ENCODE assay signal across 8 cellular contexts in genomic region chr1:23673086-23673813, GRCh38. TPM values are rescaled to one million over a fixed set of nuclear protein-coding genes. Genes with fewer than 3 reads are reported as not detected.
A peak's percentile ranks its signal among the peaks of the same experiment; 100 is the strongest.
DNase-seq lines count a peak whose midpoint lies in the region; ATAC-seq and TF ChIP-seq lines count a peak whose summit lies in the region.

No MANE protein-coding gene starts in this region.

- no peak for TF ChIP-seq POLR2A in testis (IDR thresholded peaks at IDR 0.05)

- H4K20me1 ChIP-seq in SK-N-SH (ENCODE audit: insufficient read depth) = no peaks in the 10 kb centered on the region

- no peaks in the 10 kb centered on the region for H3K9me2 ChIP-seq in SK-N-SH

- H3K4me1 ChIP-seq in heart right ventricle (no peaks in the 10 kb centered on the region), right atrium auricular region (no peaks in the 10 kb centered on the region), SK-N-SH (ENCODE audit: control insufficient read depth in 1 of 2, insufficient read depth in 2 of 2, low read depth in 1 of 2, low read length in 1 of 2) (no peaks in the 10 kb centered on the region), testis (no peaks in the 10 kb centered on the region)

- H3K27me3 ChIP-seq in heart right ventricle = peaks cover 0 to 3% (median 0%) of the 10 kb centered on the region in 7 donors
- H3K27me3 ChIP-seq in right atrium auricular region = no peaks in the 10 kb centered on the region
- no peaks in the 10 kb centered on the region; the same call in none of the 2 replicates for H3K27me3 ChIP-seq in SK-N-SH (ENCODE audit: insufficient read depth)
- H3K27me3 ChIP-seq in testis = no peaks in the 10 kb centered on the region

- DNase-seq in heart right ventricle (peak; percentile 27 to 29), right atrium auricular region (ENCODE audit: low spot score) (no peak), SK-N-SH (no peak), fibroblast of mammary gland (ENCODE audit: low read depth) (peak; percentile 88), testis (peak; percentile 42), T-helper 9 cell (no peak), NCI-H1436 treated with DMSO at 0.1 percent for 48 hours (lab: John Stamatoyannopoulos, UW) (no peak), osteocyte (ENCODE audit: extremely low spot score, unreplicated experiment) (no peak)

- H3K9me3 ChIP-seq in heart right ventricle (no peaks in the 10 kb centered on the region), right atrium auricular region (no peaks in the 10 kb centered on the region), SK-N-SH (no peaks in the 10 kb centered on the region), testis (no peaks in the 10 kb centered on the region)

- intact Hi-C loops in heart right ventricle (cut with DNase I) (no loop called here), testis (cut with DNase I; ENCODE audit: low total_unique reads) (no loop called here)

- H3K4me3 Mint-ChIP-seq in osteocyte (ENCODE audit: unreplicated experiment) = no peak overlapping the region

- no peaks in the 10 kb centered on the region for H3F3A ChIP-seq in SK-N-SH (replicated peaks; ENCODE audit: insufficient read depth)

- H3K36me3 ChIP-seq in heart right ventricle = no peaks in the 10 kb centered on the region
- H3K36me3 ChIP-seq in right atrium auricular region = no peaks in the 10 kb centered on the region
- no peaks in the 10 kb centered on the region for H3K36me3 ChIP-seq in SK-N-SH (replicated peaks in 1 of 2; ENCODE audit: control insufficient read depth in 1 of 2, insufficient read depth in 2 of 2, low read length in 1 of 2)
- no peaks in the 10 kb centered on the region for H3K36me3 ChIP-seq in testis (ENCODE audit: low read depth, missing control alignments)

- H3K27ac ChIP-seq in heart right ventricle (no peak overlapping the region), right atrium auricular region (no peak overlapping the region), SK-N-SH (ENCODE audit: low read depth in 2 of 2, low read length in 1 of 2) (no peak overlapping the region), testis (no peak overlapping the region)

- 11% methylated on average over 6 of the region's 6 CpGs for WGBS in heart right ventricle, 2 donors
- 51% methylated on average over 6 of the region's 6 CpGs for WGBS in SK-N-SH (ENCODE audit: low lambda C conversion rate)
- 39 to 45% methylated on average over 6 of the region's 6 CpGs for WGBS in testis, 2 donors

- H2AFZ ChIP-seq in SK-N-SH (ENCODE audit: low read depth) = no peak overlapping the region

- no peak overlapping the region for H3K4me3 ChIP-seq in heart right ventricle
- no peak overlapping the region for H3K4me3 ChIP-seq in right atrium auricular region
- no peak overlapping the region for H3K4me3 ChIP-seq in SK-N-SH (ENCODE audit: low read depth in 2 of 2, low read length in 1 of 2)
- H3K4me3 ChIP-seq in fibroblast of mammary gland (ENCODE audit: control insufficient read depth, low read depth, low read length) = no peak overlapping the region
- no peak overlapping the region for H3K4me3 ChIP-seq in testis

- no peaks in the 10 kb centered on the region for H3K4me1 Mint-ChIP-seq in osteocyte (ENCODE audit: unreplicated experiment)

- no peak overlapping the region for H3K27ac Mint-ChIP-seq in osteocyte (ENCODE audit: unreplicated experiment)

- H3K9ac ChIP-seq in SK-N-SH = no peak overlapping the region

- no peaks in the 10 kb centered on the region for H3K79me2 ChIP-seq in SK-N-SH (ENCODE audit: insufficient read depth)

- peak in 4 of 8 donors; percentile 44 to 64 (median 54) for ATAC-seq in heart right ventricle

- CTCF ChIA-PET in SK-N-SH (lab: Yijun Ruan, JAX) = interaction anchor here (0.8 to 1.9 kb wide), 3 partner anchors 8 to 129 kb away, joined by 3 to 5 read pairs (median 5); no protein-coding TSS in a partner anchor

- no peak overlapping the region for H3K4me2 ChIP-seq in SK-N-SH

- TF ChIP-seq CTCF in heart right ventricle (IDR thresholded peaks at IDR 0.05) (no peak), right atrium auricular region (IDR thresholded peaks at IDR 0.05) (no peak), SK-N-SH (IDR thresholded peaks at IDR 0.05) (no peak), fibroblast of mammary gland (conservative IDR thresholded peaks at IDR 0.05; ENCODE audit: control insufficient read depth, insufficient read depth, low read depth, low read length) (no peak), testis (IDR thresholded peaks at IDR 0.05) (no peak), osteocyte (IDR thresholded peaks at IDR 0.05) (no peak)

- TF ChIP-seq EP300 in SK-N-SH (IDR thresholded peaks at IDR 0.05; ENCODE audit: borderline replicate concordance in 1 of 2, low read depth in 1 of 2, low read length in 1 of 2) = no peak

- H3K36me3 Mint-ChIP-seq in osteocyte (ENCODE audit: unreplicated experiment) = no peaks in the 10 kb centered on the region

- TF ChIP-seq RAD21 in SK-N-SH (IDR thresholded peaks at IDR 0.05; ENCODE audit: low read length) = no peak

- POLR2A ChIA-PET in SK-N-SH (lab: Yijun Ruan, JAX) = no interaction called here

- H3K9me3 Mint-ChIP-seq in osteocyte (ENCODE audit: unreplicated experiment) = no peaks in the 10 kb centered on the region

- H3K27me3 Mint-ChIP-seq in osteocyte (ENCODE audit: unreplicated experiment) = peaks cover 32% of the 10 kb centered on the region

TF ChIP-seq in SK-N-SH, 30 proteins besides CTCF, POLR2A, EP300 and RAD21:
- TF ChIP-seq REST (IDR thresholded peaks at IDR 0.05; ENCODE audit: low read depth, low read length) (peak; percentile 98), TAF1 (IDR thresholded peaks at IDR 0.05; ENCODE audit: borderline replicate concordance, low read depth, low read length) (no peak), MAX (IDR thresholded peaks at IDR 0.05; ENCODE audit: low read depth) (no peak), SIN3A (IDR thresholded peaks at IDR 0.05; ENCODE audit: borderline replicate concordance, low read depth, low read length) (no peak), NFIC (IDR thresholded peaks at IDR 0.05; ENCODE audit: borderline replicate concordance) (peak; percentile 30), FOXM1 (IDR thresholded peaks at IDR 0.05; ENCODE audit: low read depth) (no peak), GABPA (IDR thresholded peaks at IDR 0.05; ENCODE audit: low read depth) (no peak)

RNA-seq across cellular contexts. Expression of gene RPL11, which starts 18.4 kb away (rescaled TPM):
- total RNA-seq in heart right ventricle (100 to 1,000 TPM; 577 to 756 (median 612) TPM), right atrium auricular region (100 to 1,000 TPM; 391 to 585 TPM), testis (100 to 1,000 TPM; 308 to 532 TPM), osteocyte (823 and 843 TPM in 2 replicates)
- polyA plus RNA-seq in heart right ventricle (1,000 to 10,000 TPM; 1,463 to 2,166 TPM), SK-N-SH (2012; rRNA removed) (2,231 and 2,255 TPM in 2 replicates), testis (ENCODE audit: insufficient read depth, low read depth, low replicate concordance) (1,029 TPM)
- polyA plus RNA-seq in SK-N-SH (2012; cell fraction: cytosol; rRNA removed) = 3,260 and 4,153 TPM in 2 replicates
- polyA plus RNA-seq in SK-N-SH (2012; cell fraction: nucleus; rRNA removed) = 350 and 516 TPM in 2 replicates

Comparison
In these comparisons a context has a peak if more than half of its experiments do, and no peak if none do; other contexts are left out.
1. DNase-seq: peak in heart right ventricle (2 of 2), fibroblast of mammary gland (single experiment) and testis (single experiment); none in right atrium auricular region (single experiment), SK-N-SH (single experiment), T-helper 9 cell (single experiment), NCI-H1436 treated with DMSO at 0.1 percent for 48 hours (single experiment) and osteocyte (single experiment).